Comparison of ENCODE assay signal across 1 cellular context in genomic region chr1:161225178-161225533, GRCh38.
TF ChIP-seq lines count a peak whose summit lies in the region.

No MANE protein-coding gene starts in this region.

TF ChIP-seq in HepG2, 621 proteins besides CTCF, POLR2A, EP300 and RAD21:
- TF ChIP-seq SPEN (CRISPR knock-in tag; IDR thresholded peaks at IDR 0.05; ENCODE audit: low read depth) (no peak), ASH2L (IDR thresholded peaks at IDR 0.05; ENCODE audit: insufficient read length, low read depth, low read length) (no peak), ZFP36L1 (CRISPR knock-in tag; IDR thresholded peaks at IDR 0.05) (0 out of 2 replicates have a peak, but pooled peaks have one; percentile 21), NFE2 (CRISPR knock-in tag; IDR thresholded peaks at IDR 0.05) (no peak), SRY (CRISPR knock-in tag; IDR thresholded peaks at IDR 0.05) (0 out of 2 replicates have a peak, but pooled peaks have one; percentile 10), GFI1 (CRISPR knock-in tag; IDR thresholded peaks at IDR 0.05; ENCODE audit: borderline replicate concordance) (0 out of 2 replicates have a peak, but pooled peaks have one; percentile 3), ZNF207 (IDR thresholded peaks at IDR 0.05; ENCODE audit: borderline replicate concordance) (no peak), U2AF2 (IDR thresholded peaks at IDR 0.05; ENCODE audit: low read depth, low read length) (no peak), ZNF652 (CRISPR knock-in tag; IDR thresholded peaks at IDR 0.05; ENCODE audit: borderline replicate concordance, low read depth) (peak; percentile 94), CHD4 (IDR thresholded peaks at IDR 0.05; ENCODE audit: borderline replicate concordance, low read length) (peak; percentile 41; the same call in 1 of the 2 replicates), ZNF615 (CRISPR knock-in tag; IDR thresholded peaks at IDR 0.05; ENCODE audit: borderline replicate concordance) (0 out of 2 replicates have a peak, but pooled peaks have one; percentile 40), ZNF772 (CRISPR knock-in tag; IDR thresholded peaks at IDR 0.05) (peak; percentile 9; the same call in 1 of the 2 replicates), KAT7 (CRISPR knock-in tag; IDR thresholded peaks at IDR 0.05; ENCODE audit: borderline replicate concordance) (0 out of 2 replicates have a peak, but pooled peaks have one; percentile 4), ZNF775 (CRISPR knock-in tag; IDR thresholded peaks at IDR 0.05; ENCODE audit: borderline replicate concordance) (no peak), HMGXB4 (CRISPR knock-in tag; IDR thresholded peaks at IDR 0.05; ENCODE audit: borderline replicate concordance in 1 of 2, low read depth in 1 of 2) (no peak; a peak in 1 of 4 replicates), ZNF614 (CRISPR knock-in tag; IDR thresholded peaks at IDR 0.05; ENCODE audit: borderline replicate concordance) (0 out of 2 replicates have a peak, but pooled peaks have one; percentile 8), TFE3 (CRISPR knock-in tag; IDR thresholded peaks at IDR 0.05) (0 out of 2 replicates have a peak, but pooled peaks have one; percentile 6), ZNF44 (CRISPR knock-in tag; IDR thresholded peaks at IDR 0.05) (no peak), DRAP1 (CRISPR knock-in tag; IDR thresholded peaks at IDR 0.05) (no peak), RBFOX2 (IDR thresholded peaks at IDR 0.05; ENCODE audit: low read depth, low read length) (0 out of 2 replicates have a peak, but pooled peaks have one; percentile 34), ZUFSP (CRISPR knock-in tag; IDR thresholded peaks at IDR 0.05; ENCODE audit: borderline replicate concordance) (no peak), ZNF33A (CRISPR knock-in tag; IDR thresholded peaks at IDR 0.05; ENCODE audit: borderline replicate concordance) (no peak), ZNF414 (CRISPR knock-in tag; IDR thresholded peaks at IDR 0.05) (0 out of 2 replicates have a peak, but pooled peaks have one; percentile 21), ZNF10 (CRISPR knock-in tag; IDR thresholded peaks at IDR 0.05; ENCODE audit: borderline replicate concordance, low read depth) (no peak), TFAP4 (IDR thresholded peaks at IDR 0.05; ENCODE audit: borderline replicate concordance, low read depth) (peak; percentile 52; the same call in 1 of the 2 replicates), ETV6 (CRISPR knock-in tag; conservative IDR thresholded peaks at IDR 0.05) (no peak), ZNF691 (CRISPR knock-in tag; IDR thresholded peaks at IDR 0.05; ENCODE audit: borderline replicate concordance, low read depth) (0 out of 2 replicates have a peak, but pooled peaks have one; percentile 23), ZNF547 (CRISPR knock-in tag; IDR thresholded peaks at IDR 0.05) (0 out of 2 replicates have a peak, but pooled peaks have one; percentile 8), HIVEP1 (CRISPR knock-in tag; IDR thresholded peaks at IDR 0.05) (no peak)
